ENCODE assay signal across 20 cellular contexts in genomic region chr6:143698329-143698728, GRCh38. TPM values are rescaled to one million over a fixed set of nuclear protein-coding genes. Genes with fewer than 3 reads are reported as not detected.
A peak's percentile ranks its signal among the peaks of the same experiment; 100 is the strongest.
DNase-seq lines count a peak whose midpoint lies in the region; ATAC-seq and TF ChIP-seq lines count a peak whose summit lies in the region.
"Had no signal": no experiment of that assay in that cellular context is flagged by ENCODE, and none has a peak within 500 bp of the region (broad histone marks: within the 10 kb centered on the region; RNA-seq: fewer than 3 reads in every experiment).

No MANE protein-coding gene starts in this region.

- peak overlapping the region; percentile 25; the same call in 1 of the 3 replicates for H2BK15ac ChIP-seq in IMR-90 (ENCODE audit: low read depth, low read length)

- TF ChIP-seq POLR2A in IMR-90 (IDR thresholded peaks at IDR 0.05; ENCODE audit: low read depth, low read length): no peak

- dilution Hi-C loops in IMR-90 (cut with HindIII; ENCODE audit: low sequenced_read_pairs, unreplicated experiment): no loop called here

- no peak overlapping the region for H2AFZ ChIP-seq in IMR-90 (replicated peaks; ENCODE audit: low read length, poor library complexity)

- POLR2A ChIA-PET in IMR-90 (lab: Charles Lee; ENCODE audit: unreplicated experiment): no interaction called here
- POLR2A ChIA-PET in A673 (lab: Charles Lee; ENCODE audit: low non-redundant PET): no interaction called here

- peak overlapping the region; percentile 73 for H3K4ac ChIP-seq in IMR-90 (ENCODE audit: low read depth, low read length)

- H2BK20ac ChIP-seq in IMR-90 (ENCODE audit: low read depth, low read length): peak overlapping the region; percentile 64; the same call in 1 of the 2 replicates

- BruUV-seq in IMR-90 (replicated peaks; lab: Mats Ljungman, UMichigan): no TSS peak
- no TSS peak for BruUV-seq in A673 (replicated peaks; lab: Mats Ljungman, UMichigan)

- no peak for TF ChIP-seq CTCF in IMR-90 (conservative IDR thresholded peaks at IDR 0.05; ENCODE audit: low read depth, low read length)
- TF ChIP-seq CTCF in thoracic aorta (IDR thresholded peaks at IDR 0.05): no peak
- no peak for TF ChIP-seq CTCF in A673 (conservative IDR thresholded peaks at IDR 0.05; ENCODE audit: low read depth, low read length)

- WGBS in IMR-90 (ENCODE audit: extremely low coverage in 2 of 2, insufficient read length in 1 of 2), 2 experiments: no CpG with 5 or more reads among the region's 3 CpGs

- H4K20me1 ChIP-seq in IMR-90 (ENCODE audit: insufficient read depth, low read length): peaks cover 6% of the 10 kb centered on the region; the same call in 1 of the 2 replicates
- H4K20me1 ChIP-seq: BLaER1 treated with 17β-estradiol and CSF1 and Interleukin-3, amounts not matched to agents 10 nM and 100 nM had no signal

- H3K56ac ChIP-seq in IMR-90 (ENCODE audit: extremely low read depth, insufficient read depth, low read length): no peak overlapping the region

- no peak overlapping the region for H3K4me2 ChIP-seq in IMR-90 (ENCODE audit: low read depth, low read length)
- H3K4me2 ChIP-seq: BLaER1 treated with 17β-estradiol and CSF1 and Interleukin-3, amounts not matched to agents 10 nM and 100 nM had no signal

- H4K91ac ChIP-seq in IMR-90 (ENCODE audit: insufficient read depth, low read depth, low read length): no peak overlapping the region; the same call in 1 of the 2 replicates

- no peak overlapping the region for H2AK9ac ChIP-seq in IMR-90 (replicated peaks; ENCODE audit: low read depth, low read length, poor library complexity)

- ATAC-seq in GM18861 (IDR thresholded peaks at IDR 0.05; ENCODE audit: unreplicated experiment) (peak; percentile 54), IMR-90 (ENCODE audit: low read depth) (no peak), thoracic aorta (ENCODE audit: insufficient number of reproducible peaks, low FRiP score, low read depth) (no peak)
- ATAC-seq: CD8-positive, alpha-beta T cell; GM12878 had no signal

- peaks cover 21% of the 10 kb centered on the region for H3K4me1 ChIP-seq in IMR-90 (ENCODE audit: control insufficient read depth, insufficient read depth, low read length)
- peaks cover 40% of the 10 kb centered on the region for H3K4me1 ChIP-seq in iPS-20b (ENCODE audit: insufficient read depth, low read length)
- peaks cover 64 to 86% of the 10 kb centered on the region in 2 donors for H3K4me1 ChIP-seq in thoracic aorta (ENCODE audit: control insufficient read depth in 1 of 2, low read depth in 2 of 2)
- H3K4me1 ChIP-seq in A673 (ENCODE audit: insufficient read depth, low read length, poor library complexity, severe bottlenecking): no peaks in the 10 kb centered on the region

- H3K79me1 ChIP-seq in IMR-90 (ENCODE audit: low read depth in 1 of 2, low read length in 2 of 2): peaks cover 27 to 84% of the 10 kb centered on the region in 2 experiments

- CTCF ChIA-PET in IMR-90 (lab: Yijun Ruan, JAX): no interaction called here
- CTCF ChIA-PET in A673 (lab: Charles Lee): no interaction called here

- H3K27ac ChIP-seq in IMR-90 (ENCODE audit: insufficient read depth, low read length) (peak overlapping the region; percentile 25; the same call in 1 of the 2 replicates), iPS-20b (ENCODE audit: low read length) (peak overlapping the region; percentile 25), thoracic aorta (peak overlapping the region; percentile 84 to 91), A673 (ENCODE audit: low read depth, low read length, poor library complexity, severe bottlenecking) (no peak overlapping the region)
- H3K27ac ChIP-seq: BLaER1 treated with 17β-estradiol and CSF1 and Interleukin-3, amounts not matched to agents 10 nM and 100 nM; SK-N-MC had no signal

- H2AK5ac ChIP-seq in IMR-90 (ENCODE audit: low read depth, low read length): peak overlapping the region; percentile 37; the same call in 1 of the 2 replicates

- H3K27me3 ChIP-seq in IMR-90 (ENCODE audit: control insufficient read depth, insufficient read depth, low read length) (no peaks in the 10 kb centered on the region), iPS-20b (ENCODE audit: insufficient read depth, low read length) (no peaks in the 10 kb centered on the region), thoracic aorta (replicated peaks; ENCODE audit: insufficient read depth) (no peaks in the 10 kb centered on the region), A673 (replicated peaks; ENCODE audit: insufficient read depth, low read depth, low read length, poor library complexity) (no peaks in the 10 kb centered on the region)
- H3K27me3 ChIP-seq: BLaER1 treated with 17β-estradiol and CSF1 and Interleukin-3, amounts not matched to agents 10 nM and 100 nM; MG63; Peyer's patch had no signal

- H3K23ac ChIP-seq in IMR-90 (ENCODE audit: low read depth, low read length): no peak overlapping the region

- peak overlapping the region; percentile 57 for H2BK5ac ChIP-seq in IMR-90 (ENCODE audit: low read depth, low read length, poor library complexity, severe bottlenecking)

- H3K9me3 ChIP-seq in IMR-90 (ENCODE audit: control insufficient read depth, insufficient read depth, low read length) (no peaks in the 10 kb centered on the region), iPS-20b (ENCODE audit: insufficient read depth, low read depth, low read length) (no peaks in the 10 kb centered on the region), thoracic aorta (no peaks in the 10 kb centered on the region), A673 (ENCODE audit: low read depth, low read length, poor library complexity, severe bottlenecking) (no peaks in the 10 kb centered on the region)
- H3K9me3 ChIP-seq: BLaER1 treated with 17β-estradiol and CSF1 and Interleukin-3, amounts not matched to agents 10 nM and 100 nM; MG63; Peyer's patch had no signal

- H3K9me1 ChIP-seq in IMR-90 (ENCODE audit: insufficient read depth, low read length): 0 out of 2 replicates have a peak, but pooled peaks cover 9% of the 10 kb centered on the region

- no peak for TF ChIP-seq RAD21 in IMR-90 (IDR thresholded peaks at IDR 0.05; ENCODE audit: low read length)

- H3K18ac ChIP-seq in IMR-90 (ENCODE audit: low read depth, low read length): peak overlapping the region; percentile 60

- intact Hi-C loops in IMR-90 (cut with micrococcal nuclease) (loop anchor here (5.0 kb wide), 1 partner anchor 49 kb away; no protein-coding TSS in a partner anchor), A673 (cut with micrococcal nuclease; ENCODE audit: unreplicated experiment) (no loop called here)

- H4K8ac ChIP-seq in IMR-90 (ENCODE audit: low read depth in 2 of 2, low read length in 2 of 2): peak overlapping the region in 1 of 2 experiments; percentile 49; a peak in 1 of 4 replicates

- no peak overlapping the region for H2BK120ac ChIP-seq in IMR-90 (ENCODE audit: low read depth, low read length)

- H4K5ac ChIP-seq in IMR-90 (ENCODE audit: low read depth, low read length): peak overlapping the region; percentile 71; the same call in 1 of the 2 replicates

- peak overlapping the region; percentile 59; the same call in 1 of the 2 replicates for H3K14ac ChIP-seq in IMR-90 (replicated peaks; ENCODE audit: low read depth, low read length)

- DNase-seq in IMR-90 (no peak), thoracic aorta (ENCODE audit: low spot score) (no peak), GOT3 (lab: John Stamatoyannopoulos, UW) (no peak), A673 (ENCODE audit: low spot score) (no peak), NCI-H128 (lab: John Stamatoyannopoulos, UW; ENCODE audit: unreplicated experiment) (no peak)
- DNase-seq: CD8-positive, alpha-beta T cell; EL; Kasumi-1; MG63; NCI-H1092; NCI-H2029 treated with DMSO at 0.1 percent for 48 hours; NCI-H2171 treated with DMSO at 0.1 percent for 48 hours; NCI-H446 treated with DMSO at 0.1 percent for 48 hours; NK-92 treated with Interleukin-12 subunit alpha and Interleukin-12 subunit beta, amount 100 ng/mL, for 24 hours; Peyer's patch had no signal

- H3K9ac ChIP-seq in IMR-90 (ENCODE audit: low read depth, low read length): no peak overlapping the region
- H3K9ac ChIP-seq in iPS-20b (ENCODE audit: low read depth, low read length): no peak overlapping the region
- H3K9ac ChIP-seq: BLaER1 treated with 17β-estradiol and CSF1 and Interleukin-3, amounts not matched to agents 10 nM and 100 nM had no signal

- H3K36me3 ChIP-seq in IMR-90 (ENCODE audit: control insufficient read depth, insufficient read depth, low read length): peaks cover 2% of the 10 kb centered on the region; the same call in 1 of the 2 replicates
- no peaks in the 10 kb centered on the region for H3K36me3 ChIP-seq in iPS-20b (ENCODE audit: insufficient read depth, low read depth, low read length)
- no peaks in the 10 kb centered on the region for H3K36me3 ChIP-seq in thoracic aorta
- no peaks in the 10 kb centered on the region for H3K36me3 ChIP-seq in A673 (ENCODE audit: insufficient read depth, low read length, poor library complexity, severe bottlenecking)
- H3K36me3 ChIP-seq: BLaER1 treated with 17β-estradiol and CSF1 and Interleukin-3, amounts not matched to agents 10 nM and 100 nM; MG63; Peyer's patch had no signal

- in situ Hi-C loops in IMR-90 (cut with MboI; ENCODE audit: low sequenced_read_pairs): no loop called here

- H3K4me3 ChIP-seq in IMR-90 (ENCODE audit: insufficient read depth, low read depth, low read length): no peak overlapping the region
- no peak overlapping the region for H3K4me3 ChIP-seq in iPS-20b (ENCODE audit: low read length)
- H3K4me3 ChIP-seq in thoracic aorta: no peak overlapping the region
- no peak overlapping the region for H3K4me3 ChIP-seq in A673 (ENCODE audit: low read depth, low read length, poor library complexity, severe bottlenecking)
- H3K4me3 ChIP-seq: BLaER1 treated with 17β-estradiol and CSF1 and Interleukin-3, amounts not matched to agents 10 nM and 100 nM; GM12878; MG63; Peyer's patch; SK-N-MC had no signal

TF ChIP-seq in IMR-90, 13 proteins besides CTCF, POLR2A, EP300 and RAD21 (continues in another document):
- no peak for TF ChIP-seq FOS (IDR thresholded peaks at IDR 0.05; ENCODE audit: low read depth, low read length)
- TF ChIP-seq SMC3 (IDR thresholded peaks at IDR 0.05; ENCODE audit: low read depth, low read length): no peak
- TF ChIP-seq MXI1 (IDR thresholded peaks at IDR 0.05; ENCODE audit: borderline replicate concordance, low read depth, low read length): no peak
- TF ChIP-seq USF2 (IDR thresholded peaks at IDR 0.05; ENCODE audit: low read depth, low read length): no peak
- TF ChIP-seq CEBPB (IDR thresholded peaks at IDR 0.05; ENCODE audit: low read depth, low read length): no peak
- no peak for TF ChIP-seq RFX5 (IDR thresholded peaks at IDR 0.05; ENCODE audit: low read depth, low read length)

RNA-seq across cellular contexts. Expression of gene PHACTR2, which starts 20.6 kb away (rescaled TPM):
- total RNA-seq in IMR-90 (2012; rRNA removed) (74.2 and 76.9 TPM in 2 replicates), thoracic aorta (10 to 100 TPM; 68.5 to 87.7 TPM), A673 (2021) (2.4 and 3.8 TPM in 2 replicates)
- polyA plus RNA-seq in IMR-90 (2012; rRNA removed): 12.7 and 14.5 TPM in 2 replicates
- polyA plus RNA-seq in IMR-90 (2012; cell fraction: cytosol; rRNA removed): 3.5 and 4.2 TPM in 2 replicates
- 4.6 and 15.0 TPM in 2 replicates for polyA plus RNA-seq in IMR-90 (2012; cell fraction: nucleus; rRNA removed; ENCODE audit: low replicate concordance)

Comparison
In these comparisons a context has a peak if more than half of its experiments do, and no peak if none do; other contexts are left out.
1. RNA of gene PHACTR2, which starts 20.6 kb away (total RNA-seq): 68.5 to 87.7 TPM in thoracic aorta and 74.2 to 76.9 TPM in IMR-90; 2.4 to 3.8 TPM in A673; every median in the first group is over 10 times any median in the second.